Comparison of ENCODE assay signal across 1 cellular context in genomic region chr7:142441074-142441403, GRCh38.
TF ChIP-seq lines count a peak whose summit lies in the region.

No MANE protein-coding gene starts in this region.

TF ChIP-seq in WTC11, 78 proteins besides CTCF, POLR2A, EP300 and RAD21 (continued from another document):
- TF ChIP-seq CBFB (CRISPR knock-in tag; IDR thresholded peaks at IDR 0.05; ENCODE audit: low read depth): no peak
